In genomic region chr12:55036326-55036725, GRCh38 we compare ENCODE assay signal across 20 cellular contexts. TPM values are rescaled to one million over a fixed set of nuclear protein-coding genes. Genes with fewer than 3 reads are reported as not detected.
DNase-seq lines count a peak whose midpoint lies in the region; ATAC-seq and TF ChIP-seq lines count a peak whose summit lies in the region.
"Had no signal": no experiment of that assay in that cellular context is flagged by ENCODE, and none has a peak within 500 bp of the region (broad histone marks: within the 10 kb centered on the region; RNA-seq: fewer than 3 reads in every experiment).

No MANE protein-coding gene starts in this region.

- H3K27ac Mint-ChIP-seq in T-helper 17 cell: no peak overlapping the region
- no peak overlapping the region for H3K27ac Mint-ChIP-seq in stimulated activated memory B cell treated with anti-CD40 and anti-IgM and Interleukin-4, amounts not matched to agents 10 μg/mL and 1 μg/mL and 100 μg/mL, for 72 hours
- H3K27ac Mint-ChIP-seq: type B pancreatic cell had no signal

- H4K20me1 ChIP-seq in mammary epithelial cell (ENCODE audit: insufficient read depth, low read length): no peaks in the 10 kb centered on the region

- H3K36me3 Mint-ChIP-seq in T-helper 17 cell (ENCODE audit: low read depth): peaks cover 3% of the 10 kb centered on the region
- H3K36me3 Mint-ChIP-seq in stimulated activated memory B cell treated with anti-CD40 and anti-IgM and Interleukin-4, amounts not matched to agents 10 μg/mL and 1 μg/mL and 100 μg/mL, for 72 hours: no peaks in the 10 kb centered on the region
- H3K36me3 Mint-ChIP-seq: type B pancreatic cell had no signal

- H3K9me3 Mint-ChIP-seq in stimulated activated memory B cell treated with anti-CD40 and anti-IgM and Interleukin-4, amounts not matched to agents 10 μg/mL and 1 μg/mL and 100 μg/mL, for 72 hours: peaks cover 3% of the 10 kb centered on the region
- H3K9me3 Mint-ChIP-seq: type B pancreatic cell had no signal

- H3K27me3 Mint-ChIP-seq in T-helper 17 cell: peaks cover 38% of the 10 kb centered on the region
- peaks cover 9% of the 10 kb centered on the region for H3K27me3 Mint-ChIP-seq in stimulated activated memory B cell treated with anti-CD40 and anti-IgM and Interleukin-4, amounts not matched to agents 10 μg/mL and 1 μg/mL and 100 μg/mL, for 72 hours

- no peak for TF ChIP-seq CTCF in mammary epithelial cell (conservative IDR thresholded peaks at IDR 0.05 in 1 of 2, IDR thresholded peaks at IDR 0.05 in 1 of 2; ENCODE audit: extremely low read depth in 1 of 2, insufficient read depth in 1 of 2, low read depth in 1 of 2, low read length in 2 of 2)

- H3K4me3 ChIP-seq in mammary epithelial cell (replicated peaks in 1 of 3; ENCODE audit: insufficient read depth in 1 of 3, low read depth in 2 of 3, low read length in 3 of 3): no peak overlapping the region
- H3K4me3 ChIP-seq: pancreas had no signal

- peaks cover 38% of the 10 kb centered on the region for H3K4me1 Mint-ChIP-seq in T-helper 17 cell
- H3K4me1 Mint-ChIP-seq in stimulated activated memory B cell treated with anti-CD40 and anti-IgM and Interleukin-4, amounts not matched to agents 10 μg/mL and 1 μg/mL and 100 μg/mL, for 72 hours: peaks cover 27% of the 10 kb centered on the region

- no TSS peak for BruUV-seq in mammary epithelial cell (replicated peaks; lab: Mats Ljungman, UMichigan)

- H3K9me3 ChIP-seq in T-helper 17 cell (ENCODE audit: control insufficient read depth, low read length, poor library complexity, severe bottlenecking) (no peaks in the 10 kb centered on the region), mammary epithelial cell (replicated peaks; ENCODE audit: insufficient read depth, low read length) (no peaks in the 10 kb centered on the region)
- H3K9me3 ChIP-seq: pancreas had no signal

- H3K79me2 ChIP-seq in mammary epithelial cell (ENCODE audit: insufficient read depth, low read length): no peaks in the 10 kb centered on the region

- H2AFZ ChIP-seq in mammary epithelial cell (ENCODE audit: low read depth, low read length): no peak overlapping the region

- in situ Hi-C loops in KBM-7 (cut with MboI; ENCODE audit: low pct_unique_long_range_greater_than_20kb, low sequenced_read_pairs): no loop called here
- in situ Hi-C loops in mammary epithelial cell (cut with MboI; ENCODE audit: low sequenced_read_pairs in 2 of 2): no loop called here

- H3K4me1 ChIP-seq in mammary epithelial cell (ENCODE audit: insufficient read depth, low read length): no peaks in the 10 kb centered on the region

- intact Hi-C loops in mammary epithelial cell (cut with micrococcal nuclease): no loop called here

- H3K36me3 ChIP-seq in mammary epithelial cell (ENCODE audit: insufficient read depth, low read length): no peaks in the 10 kb centered on the region
- H3K36me3 ChIP-seq: pancreas had no signal

- DNase-seq in SKM-1 treated with dmso at 0.1 percent for 144 hours (lab: John Stamatoyannopoulos, UW; ENCODE audit: unreplicated experiment) (peak; percentile 5), SKM-1 (lab: John Stamatoyannopoulos, UW; ENCODE audit: unreplicated experiment) (no peak), KBM-7 (peak; percentile 45), T-helper 17 cell (no peak), germinal center (ENCODE audit: low spot score) (peak; percentile 13), mammary epithelial cell (no peak)
- DNase-seq in activated effector memory CD4-positive, alpha-beta T cell treated with Interleukin-2 at 50 U/mL for 16 hours: no peak
- DNase-seq: 8988T; amniotic stem cell; cerebellar nuclear complex; hippocampal formation; NCI-H1417 treated with DMSO at 0.1 percent for 48 hours; NK-92 treated with Interleukin-12 subunit alpha and Interleukin-12 subunit beta, amount 100 ng/mL, for 24 hours; pancreas; stimulated activated CD4-positive, alpha-beta T cell treated with anti-CD3 and anti-CD28 coated beads, Interleukin-4, amount 100 ng/mL, for 4 hours had no signal

- peak overlapping the region; percentile 19 for H3K4me3 Mint-ChIP-seq in T-helper 17 cell
- no peak overlapping the region for H3K4me3 Mint-ChIP-seq in stimulated activated memory B cell treated with anti-CD40 and anti-IgM and Interleukin-4, amounts not matched to agents 10 μg/mL and 1 μg/mL and 100 μg/mL, for 72 hours
- H3K4me3 Mint-ChIP-seq: type B pancreatic cell had no signal

- 88% methylated on average over 3 of the region's 3 CpGs for WGBS in mammary epithelial cell (ENCODE audit: low coverage, missing lambda C conversion rate)

- no peak overlapping the region for H3K9ac ChIP-seq in mammary epithelial cell (ENCODE audit: insufficient read depth, low read length)

- peaks cover 16% of the 10 kb centered on the region for H3K27me3 ChIP-seq in mammary epithelial cell (ENCODE audit: insufficient read depth, low read length)
- H3K27me3 ChIP-seq: pancreas had no signal

- CTCF ChIA-PET in mammary epithelial cell (lab: Charles Lee; ENCODE audit: low non-redundant PET): no interaction called here

- dilution Hi-C loops in mammary epithelial cell (cut with HindIII; ENCODE audit: low sequenced_read_pairs): no loop called here

- no peak overlapping the region for H3K4me2 ChIP-seq in mammary epithelial cell (ENCODE audit: insufficient read depth, low read depth, low read length)

- no peak for ATAC-seq in T-helper 17 cell
- no peak for ATAC-seq in stimulated activated memory B cell treated with anti-CD40 and anti-IgM and Interleukin-4, amounts not matched to agents 10 μg/mL and 1 μg/mL and 100 μg/mL, for 72 hours
- ATAC-seq: pancreas had no signal

- H3K27ac ChIP-seq in mammary epithelial cell (ENCODE audit: insufficient read depth, low read depth, low read length): no peak overlapping the region
- H3K27ac ChIP-seq: pancreas, VCaP had no signal

RNA-seq across cellular contexts. Expression of gene NEUROD4, which starts 16.6 kb away (rescaled TPM):
- not detected for total RNA-seq in T-helper 17 cell
- not detected for total RNA-seq in mammary epithelial cell
- not detected for polyA plus RNA-seq in mammary epithelial cell
- polyA minus RNA-seq in mammary epithelial cell: not detected
- total RNA-seq: mononuclear cell, pancreas, SK-MEL-5 had no signal

RNA-seq across cellular contexts. Expression of gene TESPA1, which starts 51.8 kb away (rescaled TPM):
- total RNA-seq in T-helper 17 cell (100 to 1,000 TPM; 121 to 160 TPM), mammary epithelial cell (not detected)
- polyA plus RNA-seq in mammary epithelial cell: not detected
- not detected for polyA minus RNA-seq in mammary epithelial cell
- total RNA-seq: SK-MEL-5 had no signal

Comparison
In these comparisons a context has a peak if more than half of its experiments do, and no peak if none do; other contexts are left out.
1. DNase-seq: peak in SKM-1 treated with dmso at 0.1 percent for 144 hours (single experiment), KBM-7 (single experiment) and germinal center (single experiment); none in SKM-1 (single experiment), T-helper 17 cell (0 of 3), activated effector memory CD4-positive, alpha-beta T cell treated with Interleukin-2 at 50 U/mL for 16 hours (single experiment) and mammary epithelial cell (single experiment).
2. RNA of gene TESPA1, which starts 51.8 kb away (total RNA-seq): 121 to 160 TPM in T-helper 17 cell; not detected in mammary epithelial cell; every median in the first group is over 100 times any median in the second.